Comparison of ENCODE assay signal across 9 cellular contexts in the genomic region with DNA sequence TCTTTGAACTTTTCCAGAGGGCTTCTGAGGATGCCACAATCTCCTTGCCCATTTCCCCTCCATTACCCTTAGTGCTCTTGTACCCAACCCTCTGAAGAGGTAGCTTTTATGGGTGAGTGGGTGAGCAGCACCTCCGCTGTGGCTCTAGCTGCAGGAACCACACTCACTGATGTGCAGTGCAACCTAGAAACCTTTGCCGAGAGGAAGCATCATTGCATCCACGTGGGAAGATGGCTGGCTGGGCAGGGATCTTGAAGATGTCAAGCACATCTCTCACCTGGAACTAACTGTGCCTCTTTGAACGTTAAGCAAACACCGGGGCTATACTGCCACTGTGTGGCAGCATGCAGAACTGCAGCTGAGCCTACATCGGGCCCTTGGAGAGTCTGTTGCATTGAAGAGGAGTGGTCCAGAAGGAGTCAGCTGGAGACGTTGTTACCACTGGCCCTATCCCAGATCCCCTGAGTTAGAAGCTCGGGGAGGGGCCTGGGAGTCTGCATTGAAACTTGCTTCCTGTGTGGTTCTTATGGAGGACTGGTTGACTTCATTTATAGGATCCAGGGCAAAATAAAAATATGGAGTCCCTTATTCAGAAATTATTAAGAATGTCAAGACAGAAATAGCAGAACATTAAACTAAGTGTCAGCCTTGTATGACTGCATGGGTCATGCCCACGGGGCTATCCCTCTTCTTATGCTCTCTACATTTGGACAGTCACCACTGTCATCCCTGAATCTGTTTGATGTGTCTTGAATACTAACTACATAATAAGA. TPM values are rescaled to one million over a fixed set of nuclear protein-coding genes. Genes with fewer than 3 reads are reported as not detected.
A peak's percentile ranks its signal among the peaks of the same experiment; 100 is the strongest.
DNase-seq lines count a peak whose midpoint lies in the region; ATAC-seq and TF ChIP-seq lines count a peak whose summit lies in the region.
"Had no signal": no experiment of that assay in that cellular context is flagged by ENCODE, and none has a peak within 500 bp of the region (broad histone marks: within the 10 kb centered on the region; RNA-seq: fewer than 3 reads in every experiment).

No MANE protein-coding gene starts in this region.

- H2AFZ ChIP-seq in OCI-LY7 (ENCODE audit: low read length) (no peak overlapping the region), fibroblast of lung (ENCODE audit: low read length) (no peak overlapping the region)

- POLR2A ChIA-PET in OCI-LY7 (lab: Charles Lee): interaction anchor here (1.1 kb wide), 1 partner anchor 150 kb away, joined by 3 read pairs; no protein-coding TSS in a partner anchor

- CTCF ChIA-PET in OCI-LY7 (lab: Charles Lee; ENCODE audit: unreplicated experiment): interaction anchor here (0.8 to 1.0 kb wide), 3 partner anchors 44 to 149 kb away, joined by 3 to 6 read pairs (median 4); no protein-coding TSS in a partner anchor

- no peaks in the 10 kb centered on the region for H3K36me3 Mint-ChIP-seq in activated T-cell treated with anti-CD3 and anti-CD28 coated beads, Interleukin-2, amount 50 U/mL, for 4 hours (ENCODE audit: insufficient read depth)
- H3K36me3 Mint-ChIP-seq in nephron (ENCODE audit: low read depth): peaks cover 12% of the 10 kb centered on the region

- H4K20me1 ChIP-seq in OCI-LY7 (ENCODE audit: insufficient read depth, low read length) (no peaks in the 10 kb centered on the region), fibroblast of lung (ENCODE audit: control insufficient read depth, extremely low read depth, insufficient read depth, low read length) (no peaks in the 10 kb centered on the region)

- H3K4me3 ChIP-seq in Jurkat, Clone E6-1 (ENCODE audit: low read length): no peak overlapping the region
- no peak overlapping the region for H3K4me3 ChIP-seq in OCI-LY7 (ENCODE audit: low read depth, low read length, poor library complexity, severe bottlenecking)
- no peak overlapping the region for H3K4me3 ChIP-seq in fibroblast of lung (replicated peaks in 1 of 4; ENCODE audit: control extremely low read depth in 1 of 4, insufficient read depth in 1 of 4, low read depth in 3 of 4, low read length in 4 of 4)

- H3K79me2 ChIP-seq in OCI-LY7 (ENCODE audit: insufficient read depth, low read depth, low read length) (no peaks in the 10 kb centered on the region), fibroblast of lung (ENCODE audit: control insufficient read depth, insufficient read depth, low read length) (no peaks in the 10 kb centered on the region)

- H3K27ac Mint-ChIP-seq in nephron: peak overlapping the region in 1 of 3 experiments; percentile 30

- peaks cover 17% of the 10 kb centered on the region for H3K27me3 Mint-ChIP-seq in activated T-cell treated with anti-CD3 and anti-CD28 coated beads, Interleukin-2, amount 50 U/mL, for 4 hours (ENCODE audit: low read depth)
- peaks cover 4% of the 10 kb centered on the region for H3K27me3 Mint-ChIP-seq in nephron (ENCODE audit: low read depth)

- H3K36me3 ChIP-seq in OCI-LY7 (ENCODE audit: insufficient read depth, low read length) (no peaks in the 10 kb centered on the region), fibroblast of lung (ENCODE audit: control insufficient read depth, insufficient read depth, low read length) (no peaks in the 10 kb centered on the region)

- H3K4me2 ChIP-seq in OCI-LY7 (ENCODE audit: low read length) (no peak overlapping the region), fibroblast of lung (ENCODE audit: extremely low read depth, insufficient read depth, low read length) (no peak overlapping the region)

- intact Hi-C loops in OCI-LY7 (cut with micrococcal nuclease; ENCODE audit: unreplicated experiment): loop anchor here (1.0 to 10.0 kb wide), 2 partner anchors 147 to 442 kb away; no protein-coding TSS in a partner anchor

- no peak overlapping the region for H3K9ac ChIP-seq in fibroblast of lung (ENCODE audit: insufficient read depth, low read length)

- peak; percentile 77 for ATAC-seq in GM21447 (IDR thresholded peaks at IDR 0.05; ENCODE audit: unreplicated experiment)
- peak; percentile 78 to 83 for ATAC-seq in activated T-cell treated with anti-CD3 and anti-CD28 coated beads, Interleukin-2, amount 50 U/mL, for 4 hours

- BruUV-seq in OCI-LY7 (replicated peaks; lab: Mats Ljungman, UMichigan): no TSS peak

- no peak overlapping the region for H3K4me3 Mint-ChIP-seq in activated T-cell treated with anti-CD3 and anti-CD28 coated beads, Interleukin-2, amount 50 U/mL, for 4 hours
- no peak overlapping the region for H3K4me3 Mint-ChIP-seq in nephron

- no peaks in the 10 kb centered on the region for H3K9me3 Mint-ChIP-seq in activated T-cell treated with anti-CD3 and anti-CD28 coated beads, Interleukin-2, amount 50 U/mL, for 4 hours
- no peaks in the 10 kb centered on the region for H3K9me3 Mint-ChIP-seq in nephron

- no peaks in the 10 kb centered on the region for H3K9me2 ChIP-seq in OCI-LY7 (ENCODE audit: insufficient read depth, low read length)

- TF ChIP-seq CTCF in OCI-LY7 (conservative IDR thresholded peaks at IDR 0.05; ENCODE audit: low read length): peak; percentile 95
- peak; percentile 98 to 100 for TF ChIP-seq CTCF in fibroblast of lung (conservative IDR thresholded peaks at IDR 0.05 in 1 of 2, IDR thresholded peaks at IDR 0.05 in 1 of 2; ENCODE audit: low read depth in 1 of 2, low read length in 2 of 2)
- peak; percentile 93 to 98 (median 97) for TF ChIP-seq CTCF in nephron (IDR thresholded peaks at IDR 0.05; ENCODE audit: unreplicated experiment in 3 of 3)

- H3K4me1 ChIP-seq in OCI-LY7 (ENCODE audit: insufficient read depth, low read length, poor library complexity, severe bottlenecking) (no peaks in the 10 kb centered on the region), fibroblast of lung (ENCODE audit: control insufficient read depth, extremely low read depth, insufficient read depth, low read length) (no peaks in the 10 kb centered on the region)

- H3K27ac ChIP-seq in OCI-LY7 (ENCODE audit: low read depth, low read length, poor library complexity, severe bottlenecking) (no peak overlapping the region), fibroblast of lung (ENCODE audit: insufficient read depth, low read length) (no peak overlapping the region)

- H3K27me3 ChIP-seq in fibroblast of lung (ENCODE audit: control insufficient read depth, insufficient read depth, low read length): no peaks in the 10 kb centered on the region

- H3K9me3 ChIP-seq in OCI-LY7 (ENCODE audit: low read length) (no peaks in the 10 kb centered on the region), fibroblast of lung (ENCODE audit: control insufficient read depth, insufficient read depth, low read depth, low read length) (no peaks in the 10 kb centered on the region)

- peak; percentile 63 for DNase-seq in COR-L47 (lab: John Stamatoyannopoulos, UW)
- peak; percentile 66 for DNase-seq in Jurkat, Clone E6-1 (ENCODE audit: low read depth, low spot score)
- peak; percentile 74 for DNase-seq in OCI-LY7 (ENCODE audit: low spot score)
- peak; percentile 52 for DNase-seq in activated T-cell treated with anti-CD3 and anti-CD28 coated beads, Interleukin-2, amount 50 U/mL, for 4 hours
- DNase-seq in fibroblast of lung (ENCODE audit: low read depth in 2 of 2): peak; percentile 56 to 72
- peak; percentile 30 for DNase-seq in stromal cell of bone marrow (ENCODE audit: low read depth)

- H3K4me1 Mint-ChIP-seq in activated T-cell treated with anti-CD3 and anti-CD28 coated beads, Interleukin-2, amount 50 U/mL, for 4 hours (ENCODE audit: low read depth): no peaks in the 10 kb centered on the region
- H3K4me1 Mint-ChIP-seq in nephron: peaks cover 19% of the 10 kb centered on the region

RNA-seq across cellular contexts. Expression of a gene that starts 28.7 kb away (rescaled TPM):
- polyA plus RNA-seq in Jurkat, Clone E6-1 (2012; ENCODE audit: insufficient read depth, insufficient read length): 0.45 TPM
- not detected in 2 replicates for total RNA-seq in OCI-LY7 (2014; rRNA removed; shearing (Covaris generic))
- total RNA-seq in OCI-LY7 (2022) (not detected in 2 replicates), fibroblast of lung (783 and 1,100 TPM in 2 replicates)
- 1 to 10 TPM; 1.8 to 2.7 (median 2.4) TPM for total RNA-seq in activated T-cell treated with anti-CD3 and anti-CD28 coated beads, Interleukin-2, amount 50 U/mL, for 4 hours
- 712 and 2,607 TPM in 2 replicates for polyA plus RNA-seq in fibroblast of lung
- 532 and 2,380 TPM in 2 replicates for polyA plus RNA-seq in fibroblast of lung (2012)
- polyA minus RNA-seq in fibroblast of lung (ENCODE audit: low replicate concordance): 654 and 2,537 TPM in 2 replicates
- total RNA-seq: T-helper 2 cell treated with Interferon-gamma antibody and Interleukin-4, amounts not matched to agents 100 ng/mL and 5 ng/mL, for 36 hours had no signal

RNA-seq across cellular contexts. Expression of a gene that starts 33.4 kb away (rescaled TPM):
- polyA plus RNA-seq in Jurkat, Clone E6-1 (2012; ENCODE audit: insufficient read depth, insufficient read length): 229 TPM
- 0.66 and 0.75 TPM in 2 replicates for total RNA-seq in OCI-LY7 (2014; rRNA removed; shearing (Covaris generic))
- 0.81 TPM in 1 of 2 replicates, not detected in the other for total RNA-seq in OCI-LY7 (2022)
- total RNA-seq in activated T-cell treated with anti-CD3 and anti-CD28 coated beads, Interleukin-2, amount 50 U/mL, for 4 hours: 1 to 10 TPM in 2 of 3 donors, under 1 TPM in 1; 0.73 to 1.9 (median 1.4) TPM
- total RNA-seq in fibroblast of lung: 32.6 and 36.3 TPM in 2 replicates
- polyA plus RNA-seq in fibroblast of lung: 8.6 and 26.0 TPM in 2 replicates
- 14.2 and 46.3 TPM in 2 replicates for polyA plus RNA-seq in fibroblast of lung (2012)
- 10.2 and 20.3 TPM in 2 replicates for polyA minus RNA-seq in fibroblast of lung (ENCODE audit: low replicate concordance)

Comparison
In these comparisons a context has a peak if more than half of its experiments do, and no peak if none do; other contexts are left out.
1. RNA of a gene that starts 28.7 kb away (total RNA-seq): 783 to 1,100 TPM in fibroblast of lung; 1.8 to 2.7 TPM in activated T-cell treated with anti-CD3 and anti-CD28 coated beads, Interleukin-2, amount 50 U/mL, for 4 hours and not detected in OCI-LY7; every median in the first group is over 100 times any median in the second.
2. RNA of a gene that starts 33.4 kb away (total RNA-seq): 32.6 to 36.3 TPM in fibroblast of lung; 0.73 to 1.9 TPM in activated T-cell treated with anti-CD3 and anti-CD28 coated beads, Interleukin-2, amount 50 U/mL, for 4 hours and 0.66 to 0.81 TPM in OCI-LY7; every median in the first group is over 10 times any median in the second.
3. Peak in every context shown above with its lines, with median percentiles within 50 percentile points of each other: DNase-seq and CTCF ChIP-seq.